In the genomic region with DNA sequence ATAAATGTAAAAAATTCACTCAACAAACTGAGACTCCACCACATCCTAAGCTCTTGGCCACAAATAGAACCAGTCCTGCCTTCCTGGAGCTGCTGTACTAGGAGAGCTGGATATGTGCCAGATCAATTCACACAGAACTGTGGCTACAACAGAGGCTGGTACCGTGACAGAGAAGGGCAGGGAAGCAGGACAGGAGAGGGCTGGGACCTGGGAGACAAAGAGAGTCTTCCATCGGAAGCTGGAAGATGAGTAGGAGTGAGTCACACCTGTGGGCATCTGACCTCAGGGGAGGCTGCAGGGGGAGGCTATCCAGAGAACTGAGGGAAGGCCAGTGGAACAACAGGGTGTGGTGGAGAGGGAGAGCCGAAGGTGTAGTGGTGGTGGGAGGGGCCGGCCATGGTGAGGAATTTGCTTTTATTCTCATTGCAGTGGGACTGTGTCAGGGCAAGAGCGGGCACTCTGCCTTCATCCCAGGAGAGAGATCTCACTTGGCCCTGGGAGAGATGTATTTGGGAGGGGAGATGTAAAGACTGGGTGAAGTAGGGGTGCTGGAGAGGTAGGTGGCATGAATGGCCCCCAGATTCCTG, we compare ENCODE assay signal across 2 cellular contexts.
TF ChIP-seq lines count a peak whose summit lies in the region.

No MANE protein-coding gene starts in this region.

TF ChIP-seq in HEK293, 187 proteins besides CTCF, POLR2A, EP300 and RAD21 (continued from another document and continues in another):
- TF ChIP-seq, protein P1, sequence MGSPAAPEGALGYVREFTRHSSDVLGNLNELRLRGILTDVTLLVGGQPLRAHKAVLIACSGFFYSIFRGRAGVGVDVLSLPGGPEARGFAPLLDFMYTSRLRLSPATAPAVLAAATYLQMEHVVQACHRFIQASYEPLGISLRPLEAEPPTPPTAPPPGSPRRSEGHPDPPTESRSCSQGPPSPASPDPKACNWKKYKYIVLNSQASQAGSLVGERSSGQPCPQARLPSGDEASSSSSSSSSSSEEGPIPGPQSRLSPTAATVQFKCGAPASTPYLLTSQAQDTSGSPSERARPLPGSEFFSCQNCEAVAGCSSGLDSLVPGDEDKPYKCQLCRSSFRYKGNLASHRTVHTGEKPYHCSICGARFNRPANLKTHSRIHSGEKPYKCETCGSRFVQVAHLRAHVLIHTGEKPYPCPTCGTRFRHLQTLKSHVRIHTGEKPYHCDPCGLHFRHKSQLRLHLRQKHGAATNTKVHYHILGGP (tag by site-specific recombination; IDR thresholded peaks at IDR 0.05) = no peak
- TF ChIP-seq ZNF624 (tag by site-specific recombination; IDR thresholded peaks at IDR 0.05) (no peak), ZNF350 (tag by site-specific recombination; IDR thresholded peaks at IDR 0.05) (no peak), KLF1 (tag by site-specific recombination; IDR thresholded peaks at IDR 0.05) (peak; percentile 75), SCRT1 (tag by site-specific recombination; IDR thresholded peaks at IDR 0.05; ENCODE audit: borderline replicate concordance) (peak; percentile 86), EGR2 (tag by site-specific recombination; IDR thresholded peaks at IDR 0.05; ENCODE audit: low read depth) (peak; percentile 17; the same call in 1 of the 2 replicates), ZNF416 (tag by site-specific recombination; IDR thresholded peaks at IDR 0.05) (no peak), ZNF423 (tag by site-specific recombination; IDR thresholded peaks at IDR 0.05) (no peak), KLF9 (tag by site-specific recombination; IDR thresholded peaks at IDR 0.05; ENCODE audit: low read depth) (peak; percentile 48; the same call in 1 of the 2 replicates), ZSCAN23 (tag by site-specific recombination; IDR thresholded peaks at IDR 0.05) (peak; percentile 43; the same call in 1 of the 2 replicates), ZNF600 (tag by site-specific recombination; IDR thresholded peaks at IDR 0.05) (peak; percentile 71; the same call in 1 of the 2 replicates), ZBTB1 (tag by site-specific recombination; IDR thresholded peaks at IDR 0.05) (no peak), ZNF426 (tag by site-specific recombination; IDR thresholded peaks at IDR 0.05) (no peak), ZFHX2 (tag by site-specific recombination; conservative IDR thresholded peaks at IDR 0.05) (peak; percentile 60), ZBTB17 (tag by site-specific recombination; IDR thresholded peaks at IDR 0.05) (peak; percentile 19; the same call in 1 of the 2 replicates), ZNF792 (tag by site-specific recombination; IDR thresholded peaks at IDR 0.05) (no peak), KLF8 (tag by site-specific recombination; IDR thresholded peaks at IDR 0.05) (peak; percentile 40; the same call in 1 of the 2 replicates), ZNF571 (tag by site-specific recombination; IDR thresholded peaks at IDR 0.05) (no peak), GLIS2 (tag by site-specific recombination; IDR thresholded peaks at IDR 0.05) (peak; percentile 50)
- TF ChIP-seq, protein P2, sequence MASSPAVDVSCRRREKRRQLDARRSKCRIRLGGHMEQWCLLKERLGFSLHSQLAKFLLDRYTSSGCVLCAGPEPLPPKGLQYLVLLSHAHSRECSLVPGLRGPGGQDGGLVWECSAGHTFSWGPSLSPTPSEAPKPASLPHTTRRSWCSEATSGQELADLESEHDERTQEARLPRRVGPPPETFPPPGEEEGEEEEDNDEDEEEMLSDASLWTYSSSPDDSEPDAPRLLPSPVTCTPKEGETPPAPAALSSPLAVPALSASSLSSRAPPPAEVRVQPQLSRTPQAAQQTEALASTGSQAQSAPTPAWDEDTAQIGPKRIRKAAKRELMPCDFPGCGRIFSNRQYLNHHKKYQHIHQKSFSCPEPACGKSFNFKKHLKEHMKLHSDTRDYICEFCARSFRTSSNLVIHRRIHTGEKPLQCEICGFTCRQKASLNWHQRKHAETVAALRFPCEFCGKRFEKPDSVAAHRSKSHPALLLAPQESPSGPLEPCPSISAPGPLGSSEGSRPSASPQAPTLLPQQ (tag by site-specific recombination; IDR thresholded peaks at IDR 0.05) = peak; percentile 23; the same call in 1 of the 2 replicates
- TF ChIP-seq, protein P3, sequence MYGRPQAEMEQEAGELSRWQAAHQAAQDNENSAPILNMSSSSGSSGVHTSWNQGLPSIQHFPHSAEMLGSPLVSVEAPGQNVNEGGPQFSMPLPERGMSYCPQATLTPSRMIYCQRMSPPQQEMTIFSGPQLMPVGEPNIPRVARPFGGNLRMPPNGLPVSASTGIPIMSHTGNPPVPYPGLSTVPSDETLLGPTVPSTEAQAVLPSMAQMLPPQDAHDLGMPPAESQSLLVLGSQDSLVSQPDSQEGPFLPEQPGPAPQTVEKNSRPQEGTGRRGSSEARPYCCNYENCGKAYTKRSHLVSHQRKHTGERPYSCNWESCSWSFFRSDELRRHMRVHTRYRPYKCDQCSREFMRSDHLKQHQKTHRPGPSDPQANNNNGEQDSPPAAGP (tag by site-specific recombination; IDR thresholded peaks at IDR 0.05) = peak; percentile 79; the same call in 1 of the 2 replicates
- TF ChIP-seq, protein P4, sequence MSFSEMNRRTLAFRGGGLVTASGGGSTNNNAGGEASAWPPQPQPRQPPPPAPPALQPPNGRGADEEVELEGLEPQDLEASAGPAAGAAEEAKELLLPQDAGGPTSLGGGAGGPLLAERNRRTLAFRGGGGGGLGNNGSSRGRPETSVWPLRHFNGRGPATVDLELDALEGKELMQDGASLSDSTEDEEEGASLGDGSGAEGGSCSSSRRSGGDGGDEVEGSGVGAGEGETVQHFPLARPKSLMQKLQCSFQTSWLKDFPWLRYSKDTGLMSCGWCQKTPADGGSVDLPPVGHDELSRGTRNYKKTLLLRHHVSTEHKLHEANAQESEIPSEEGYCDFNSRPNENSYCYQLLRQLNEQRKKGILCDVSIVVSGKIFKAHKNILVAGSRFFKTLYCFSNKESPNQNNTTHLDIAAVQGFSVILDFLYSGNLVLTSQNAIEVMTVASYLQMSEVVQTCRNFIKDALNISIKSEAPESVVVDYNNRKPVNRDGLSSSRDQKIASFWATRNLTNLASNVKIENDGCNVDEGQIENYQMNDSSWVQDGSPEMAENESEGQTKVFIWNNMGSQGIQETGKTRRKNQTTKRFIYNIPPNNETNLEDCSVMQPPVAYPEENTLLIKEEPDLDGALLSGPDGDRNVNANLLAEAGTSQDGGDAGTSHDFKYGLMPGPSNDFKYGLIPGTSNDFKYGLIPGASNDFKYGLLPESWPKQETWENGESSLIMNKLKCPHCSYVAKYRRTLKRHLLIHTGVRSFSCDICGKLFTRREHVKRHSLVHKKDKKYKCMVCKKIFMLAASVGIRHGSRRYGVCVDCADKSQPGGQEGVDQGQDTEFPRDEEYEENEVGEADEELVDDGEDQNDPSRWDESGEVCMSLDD (tag by site-specific recombination; IDR thresholded peaks at IDR 0.05) = 0 out of 2 replicates have a peak, but pooled peaks have one; percentile 15

TF ChIP-seq in WTC11, 78 proteins besides CTCF, POLR2A, EP300 and RAD21 (continued from another document):
- TF ChIP-seq, protein P5, sequence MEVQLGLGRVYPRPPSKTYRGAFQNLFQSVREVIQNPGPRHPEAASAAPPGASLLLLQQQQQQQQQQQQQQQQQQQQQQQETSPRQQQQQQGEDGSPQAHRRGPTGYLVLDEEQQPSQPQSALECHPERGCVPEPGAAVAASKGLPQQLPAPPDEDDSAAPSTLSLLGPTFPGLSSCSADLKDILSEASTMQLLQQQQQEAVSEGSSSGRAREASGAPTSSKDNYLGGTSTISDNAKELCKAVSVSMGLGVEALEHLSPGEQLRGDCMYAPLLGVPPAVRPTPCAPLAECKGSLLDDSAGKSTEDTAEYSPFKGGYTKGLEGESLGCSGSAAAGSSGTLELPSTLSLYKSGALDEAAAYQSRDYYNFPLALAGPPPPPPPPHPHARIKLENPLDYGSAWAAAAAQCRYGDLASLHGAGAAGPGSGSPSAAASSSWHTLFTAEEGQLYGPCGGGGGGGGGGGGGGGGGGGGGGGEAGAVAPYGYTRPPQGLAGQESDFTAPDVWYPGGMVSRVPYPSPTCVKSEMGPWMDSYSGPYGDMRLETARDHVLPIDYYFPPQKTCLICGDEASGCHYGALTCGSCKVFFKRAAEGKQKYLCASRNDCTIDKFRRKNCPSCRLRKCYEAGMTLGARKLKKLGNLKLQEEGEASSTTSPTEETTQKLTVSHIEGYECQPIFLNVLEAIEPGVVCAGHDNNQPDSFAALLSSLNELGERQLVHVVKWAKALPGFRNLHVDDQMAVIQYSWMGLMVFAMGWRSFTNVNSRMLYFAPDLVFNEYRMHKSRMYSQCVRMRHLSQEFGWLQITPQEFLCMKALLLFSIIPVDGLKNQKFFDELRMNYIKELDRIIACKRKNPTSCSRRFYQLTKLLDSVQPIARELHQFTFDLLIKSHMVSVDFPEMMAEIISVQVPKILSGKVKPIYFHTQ (CRISPR knock-in tag; IDR thresholded peaks at IDR 0.05) = no peak
